8 cellular contexts compared by ENCODE assay signal in the genomic region with DNA sequence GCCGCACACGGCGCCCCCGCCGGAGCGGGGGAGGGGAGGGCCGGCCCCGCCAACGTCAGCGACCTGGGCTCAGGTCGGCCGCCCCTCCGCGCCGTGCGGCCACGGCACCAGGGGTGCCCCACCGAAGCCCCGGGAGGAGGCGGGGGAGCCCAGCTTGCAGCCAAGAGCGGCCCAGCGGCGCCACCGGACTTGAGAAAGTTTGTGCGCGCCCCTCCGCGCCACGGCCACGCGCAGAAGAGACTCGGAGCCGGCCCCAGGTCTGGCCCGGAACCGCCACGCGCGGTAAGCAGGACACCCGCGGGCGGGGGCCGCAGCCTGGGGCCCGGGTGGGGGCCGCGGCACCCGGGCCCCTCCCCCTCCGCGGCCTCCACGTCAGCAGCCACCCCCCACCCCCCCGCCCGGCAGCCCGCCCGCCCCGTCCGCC. TPM values are rescaled to one million over a fixed set of nuclear protein-coding genes. Genes with fewer than 3 reads are reported as not detected.
DNase-seq lines count a peak whose midpoint lies in the region; ATAC-seq and TF ChIP-seq lines count a peak whose summit lies in the region.

No MANE protein-coding gene starts in this region.

- DNase-seq in AG10803 (ENCODE audit: low read depth) (no peak), heart left ventricle (peak; percentile 25 to 72 (median 49)), DMS153 treated with DMSO at 0.1 percent for 48 hours (lab: John Stamatoyannopoulos, UW; ENCODE audit: unreplicated experiment) (no peak), HPDE6-E6E7 (ENCODE audit: extremely low spot score) (no peak)
- DNase-seq in activated T-cell treated with anti-CD3 and anti-CD28 coated beads, Interleukin-2, amount 50 U/mL, for 48 hours: peak; percentile 28 to 43

- TF ChIP-seq CTCF in AG10803 (conservative IDR thresholded peaks at IDR 0.05; ENCODE audit: low read length): no peak
- no peak for TF ChIP-seq CTCF in heart left ventricle (IDR thresholded peaks at IDR 0.05)

- peak; percentile 42 for ATAC-seq in GM19324 (IDR thresholded peaks at IDR 0.05; ENCODE audit: low FRiP score, unreplicated experiment)
- ATAC-seq in HG03565 (IDR thresholded peaks at IDR 0.05; ENCODE audit: unreplicated experiment): peak; percentile 43
- ATAC-seq in heart left ventricle: peak in 2 of 4 donors; percentile 32 to 43

- H3K9ac ChIP-seq in rectal smooth muscle tissue (ENCODE audit: low read length): peak overlapping the region; percentile 32

- H3K27ac ChIP-seq in heart left ventricle: peak overlapping the region; percentile 57 to 97 (median 93)
- peak overlapping the region; percentile 86 for H3K27ac ChIP-seq in rectal smooth muscle tissue (ENCODE audit: low read depth, low read length)

- 0 to 1% (median 1%) methylated on average over 17 to 55 of the region's 55 CpGs; no CpG with 5 or more reads in 1 of the 4 donors for WGBS in heart left ventricle, 4 donors

- peaks cover 0 to 9% (median 0%) of the 10 kb centered on the region in 12 donors for H3K9me3 ChIP-seq in heart left ventricle

- H3K27me3 ChIP-seq in heart left ventricle: no peaks in the 10 kb centered on the region
- no peaks in the 10 kb centered on the region for H3K27me3 ChIP-seq in rectal smooth muscle tissue (ENCODE audit: control insufficient read depth, insufficient read depth, low read length)

- intact Hi-C loops in heart left ventricle (cut with DNase I): loop anchor here in 8 of 10 donors (1.0 to 5.0 kb wide), 5 partner anchors 35 to 85 kb away; partner anchors contain the start of genes HDLBP (in 7 of the 8), SEPTIN2 (in 7 of the 8) and FARP2 (in 1 of the 8)

- peak overlapping the region; percentile 71 for H3K4me3 ChIP-seq in AG10803 (ENCODE audit: low read length)
- peak overlapping the region; percentile 61 to 98 (median 92) for H3K4me3 ChIP-seq in heart left ventricle
- H3K4me3 ChIP-seq in rectal smooth muscle tissue (ENCODE audit: low read length): peak overlapping the region; percentile 78

- no peak for TF ChIP-seq POLR2A in heart left ventricle (IDR thresholded peaks at IDR 0.05)

- H3K36me3 ChIP-seq in heart left ventricle (peaks cover 0 to 18% (median 9%) of the 10 kb centered on the region in 9 donors), rectal smooth muscle tissue (ENCODE audit: control insufficient read depth, insufficient read depth, low read length) (peaks cover 4% of the 10 kb centered on the region)

- peaks cover 0 to 49% (median 37%) of the 10 kb centered on the region in 12 donors for H3K4me1 ChIP-seq in heart left ventricle
- H3K4me1 ChIP-seq in rectal smooth muscle tissue (ENCODE audit: control insufficient read depth, insufficient read depth, low read length): peaks cover 10% of the 10 kb centered on the region

RNA-seq across cellular contexts. Expression of gene HDLBP, which starts 43.2 kb away (rescaled TPM):
- 100 to 1,000 TPM; 312 to 407 (median 352) TPM for total RNA-seq in heart left ventricle
- polyA plus RNA-seq in heart left ventricle: 100 to 1,000 TPM; 220 to 308 TPM

RNA-seq across cellular contexts. Expression of gene SEPTIN2, which starts 43.4 kb away (rescaled TPM):
- total RNA-seq in heart left ventricle: 100 to 1,000 TPM; 102 to 237 (median 203) TPM
- 100 to 1,000 TPM in 1 of 2 donors, 10 to 100 TPM in 1; 91.2 to 198 TPM for polyA plus RNA-seq in heart left ventricle

Comparison
In these comparisons a context has a peak if more than half of its experiments do, and no peak if none do; other contexts are left out.
1. DNase-seq: peak in activated T-cell treated with anti-CD3 and anti-CD28 coated beads, Interleukin-2, amount 50 U/mL, for 48 hours (2 of 2) and heart left ventricle (5 of 5); none in AG10803 (single experiment), DMS153 treated with DMSO at 0.1 percent for 48 hours (single experiment) and HPDE6-E6E7 (single experiment).
2. Peak in every context shown above with its lines, with median percentiles within 50 percentile points of each other: H3K4me3 ChIP-seq.